Comparison of ENCODE assay signal across 21 cellular contexts in the genomic region with DNA sequence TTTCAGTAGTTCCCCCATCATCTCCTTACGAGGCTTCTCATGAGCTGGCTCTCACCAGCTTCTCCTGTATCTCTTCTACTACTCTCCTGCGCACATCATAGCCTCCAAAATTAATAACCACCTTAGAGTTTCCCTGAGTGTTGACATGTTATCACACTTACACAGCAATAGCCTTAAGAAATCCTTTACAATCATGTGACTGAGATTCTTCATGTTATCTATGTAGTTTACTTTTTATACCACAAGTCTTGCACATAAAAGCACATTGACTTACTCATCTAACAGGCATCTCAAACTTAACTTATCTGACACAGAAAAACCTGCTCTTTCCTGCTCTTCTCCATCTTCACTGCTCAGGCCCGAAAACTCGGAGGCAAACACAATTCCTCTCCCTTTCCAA.
DNase-seq lines count a peak whose midpoint lies in the region; ATAC-seq and TF ChIP-seq lines count a peak whose summit lies in the region.
"Had no signal": no experiment of that assay in that cellular context is flagged by ENCODE, and none has a peak within 500 bp of the region (broad histone marks: within the 10 kb centered on the region; RNA-seq: fewer than 3 reads in every experiment).

No MANE protein-coding gene starts in this region.

- no peak overlapping the region for H3K4me3 Mint-ChIP-seq in activated T-cell treated with anti-CD3 and anti-CD28 coated beads, Interleukin-2, amount 50 U/mL, for 72 hours
- no peak overlapping the region for H3K4me3 Mint-ChIP-seq in T-helper 17 cell
- no peak overlapping the region for H3K4me3 Mint-ChIP-seq in stimulated activated naive B cell treated with anti-CD40 and anti-IgM and Interleukin-4, amounts not matched to agents 10 μg/mL and 1 μg/mL and 100 μg/mL, for 72 hours
- H3K4me3 Mint-ChIP-seq: activated B cell treated with CpG ODN at 0.5 μM for 24 hours; activated naive CD4-positive, alpha-beta T cell treated with anti-CD3 and anti-CD28 coated beads, Interleukin-2, amount 50 U/mL, for 24 hours; memory B cell had no signal

- no peak for TF ChIP-seq CTCF in fibroblast of pulmonary artery (IDR thresholded peaks at IDR 0.05; ENCODE audit: low read length, missing control alignments)

- no peaks in the 10 kb centered on the region for H3K9me3 Mint-ChIP-seq in activated T-cell treated with anti-CD3 and anti-CD28 coated beads, Interleukin-2, amount 50 U/mL, for 72 hours
- H3K9me3 Mint-ChIP-seq in stimulated activated naive B cell treated with anti-CD40 and anti-IgM and Interleukin-4, amounts not matched to agents 10 μg/mL and 1 μg/mL and 100 μg/mL, for 72 hours: peaks cover 0 to 3% of the 10 kb centered on the region in 2 donors
- H3K9me3 Mint-ChIP-seq: activated B cell treated with CpG ODN at 0.5 μM for 24 hours, memory B cell had no signal

- DNase-seq in activated T-cell treated with anti-CD3 and anti-CD28 coated beads, Interleukin-2, amount 50 U/mL, for 72 hours: no peak
- no peak for DNase-seq in activated T-cell treated with anti-CD3 and anti-CD28 coated beads, Interleukin-2, amount 50 U/mL, for 1 hour
- DNase-seq in T-helper 17 cell: no peak
- DNase-seq in fibroblast of pulmonary artery (ENCODE audit: low read depth): peak; percentile 25
- no peak for DNase-seq in stimulated activated naive B cell treated with anti-CD40 and anti-IgM and Interleukin-4, amounts not matched to agents 10 μg/mL and 1 μg/mL and 100 μg/mL, for 72 hours
- DNase-seq in NCI-H510A (lab: John Stamatoyannopoulos, UW): no peak
- DNase-seq in DMS53 (lab: John Stamatoyannopoulos, UW): no peak
- DNase-seq in NCI-H748 treated with DMSO at 0.1 percent for 48 hours (lab: John Stamatoyannopoulos, UW): no peak
- DNase-seq: activated B cell treated with CpG ODN at 0.5 μM for 24 hours; activated CD8-positive, alpha-beta memory T cell treated with anti-CD3 and anti-CD28 coated beads for 24 hours; esophagus squamous epithelium; left cardiac atrium; NCI-H1417; NCI-H2081 treated with DMSO at 0.1 percent for 48 hours; NCI-H446 treated with DMSO at 0.1 percent for 48 hours; NK-92 treated with Interleukin-12 subunit alpha and Interleukin-12 subunit beta, amount 100 ng/mL, for 24 hours; occipital lobe; stomach; transverse colon had no signal

- ATAC-seq in activated T-cell treated with anti-CD3 and anti-CD28 coated beads, Interleukin-2, amount 50 U/mL, for 72 hours (replicated peaks in 1 of 2): peak; percentile 21 to 22
- ATAC-seq in T-helper 17 cell: peak; percentile 29
- peak; percentile 0 to 7 for ATAC-seq in stimulated activated naive B cell treated with anti-CD40 and anti-IgM and Interleukin-4, amounts not matched to agents 10 μg/mL and 1 μg/mL and 100 μg/mL, for 72 hours (replicated peaks)

- no peaks in the 10 kb centered on the region for H3K9me3 ChIP-seq in T-helper 17 cell (ENCODE audit: control insufficient read depth, low read length, poor library complexity, severe bottlenecking)
- H3K9me3 ChIP-seq: esophagus squamous epithelium, stomach, transverse colon had no signal

- H3K4me1 Mint-ChIP-seq in activated T-cell treated with anti-CD3 and anti-CD28 coated beads, Interleukin-2, amount 50 U/mL, for 72 hours (ENCODE audit: low read depth): peaks cover 28% of the 10 kb centered on the region
- peaks cover 34% of the 10 kb centered on the region for H3K4me1 Mint-ChIP-seq in T-helper 17 cell
- H3K4me1 Mint-ChIP-seq in stimulated activated naive B cell treated with anti-CD40 and anti-IgM and Interleukin-4, amounts not matched to agents 10 μg/mL and 1 μg/mL and 100 μg/mL, for 72 hours: peaks cover 20 to 29% of the 10 kb centered on the region in 2 donors

- H3K36me3 Mint-ChIP-seq in activated T-cell treated with anti-CD3 and anti-CD28 coated beads, Interleukin-2, amount 50 U/mL, for 72 hours (ENCODE audit: insufficient read depth in 2 of 2): peaks cover 4 to 5% of the 10 kb centered on the region in 2 donors
- no peaks in the 10 kb centered on the region for H3K36me3 Mint-ChIP-seq in T-helper 17 cell (ENCODE audit: low read depth)
- H3K36me3 Mint-ChIP-seq in stimulated activated naive B cell treated with anti-CD40 and anti-IgM and Interleukin-4, amounts not matched to agents 10 μg/mL and 1 μg/mL and 100 μg/mL, for 72 hours: no peaks in the 10 kb centered on the region
- H3K36me3 Mint-ChIP-seq: memory B cell had no signal

- no peak overlapping the region for H3K4me3 ChIP-seq in fibroblast of pulmonary artery (replicated peaks; ENCODE audit: low read depth, low read length)
- H3K4me3 ChIP-seq: esophagus squamous epithelium, stomach, transverse colon had no signal

- H3K27ac Mint-ChIP-seq in activated T-cell treated with anti-CD3 and anti-CD28 coated beads, Interleukin-2, amount 50 U/mL, for 72 hours: no peak overlapping the region
- no peak overlapping the region for H3K27ac Mint-ChIP-seq in T-helper 17 cell
- H3K27ac Mint-ChIP-seq in stimulated activated naive B cell treated with anti-CD40 and anti-IgM and Interleukin-4, amounts not matched to agents 10 μg/mL and 1 μg/mL and 100 μg/mL, for 72 hours: no peak overlapping the region
- H3K27ac Mint-ChIP-seq: activated B cell treated with CpG ODN at 0.5 μM for 24 hours; activated naive CD4-positive, alpha-beta T cell treated with anti-CD3 and anti-CD28 coated beads, Interleukin-2, amount 50 U/mL, for 24 hours; memory B cell had no signal

- no peaks in the 10 kb centered on the region for H3K27me3 Mint-ChIP-seq in activated T-cell treated with anti-CD3 and anti-CD28 coated beads, Interleukin-2, amount 50 U/mL, for 72 hours (ENCODE audit: low read depth)
- no peaks in the 10 kb centered on the region for H3K27me3 Mint-ChIP-seq in T-helper 17 cell
- H3K27me3 Mint-ChIP-seq in stimulated activated naive B cell treated with anti-CD40 and anti-IgM and Interleukin-4, amounts not matched to agents 10 μg/mL and 1 μg/mL and 100 μg/mL, for 72 hours: no peaks in the 10 kb centered on the region
- H3K27me3 Mint-ChIP-seq: activated B cell treated with CpG ODN at 0.5 μM for 24 hours; activated naive CD4-positive, alpha-beta T cell treated with anti-CD3 and anti-CD28 coated beads, Interleukin-2, amount 50 U/mL, for 24 hours; memory B cell had no signal
